Comparison of ENCODE assay signal across 25 cellular contexts in the genomic region with DNA sequence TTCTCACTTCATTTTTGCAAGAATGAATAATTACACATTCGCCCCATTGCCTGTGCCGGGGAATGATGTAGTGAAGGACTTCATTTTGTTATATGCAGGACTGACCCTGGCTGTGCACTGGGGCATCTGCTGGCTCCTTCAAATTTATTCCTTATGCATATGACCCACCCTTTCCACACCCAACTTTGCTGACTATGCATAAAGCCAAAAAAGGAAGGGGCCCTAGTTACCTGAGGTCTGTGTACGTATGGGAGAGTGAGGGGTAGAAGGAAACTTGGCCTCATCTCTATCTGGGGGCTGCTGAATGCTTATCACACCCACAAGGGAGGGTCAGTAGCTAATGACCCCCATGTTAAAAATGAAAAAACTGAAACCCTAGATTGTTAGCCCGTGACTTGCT.
"Had no signal": no experiment of that assay in that cellular context is flagged by ENCODE, and none has a peak within 500 bp of the region (broad histone marks: within the 10 kb centered on the region; RNA-seq: fewer than 3 reads in every experiment).

No MANE protein-coding gene starts in this region.

- H3K36me3 Mint-ChIP-seq: natural killer cell; stimulated activated memory B cell treated with anti-CD40 and anti-IgM and Interleukin-4, amounts not matched to agents 10 μg/mL and 1 μg/mL and 100 μg/mL, for 72 hours had no signal

- H3K4me1 ChIP-seq: gastrocnemius medialis, lower lobe of right lung, psoas muscle, testis, tibial artery had no signal

- H3K27ac Mint-ChIP-seq: natural killer cell; stimulated activated memory B cell treated with anti-CD40 and anti-IgM and Interleukin-4, amounts not matched to agents 10 μg/mL and 1 μg/mL and 100 μg/mL, for 72 hours; type B pancreatic cell had no signal

- H3K27ac ChIP-seq: dorsolateral prefrontal cortex, epithelial cell of prostate, gastrocnemius medialis, lower lobe of right lung, ovary, psoas muscle, skin epidermis, spleen, testis, tibial artery had no signal

- DNase-seq: dorsolateral prefrontal cortex; effector CD4-positive, alpha-beta T cell; foreskin fibroblast; gastrocnemius medialis; head of caudate nucleus; left ventricle myocardium superior; lower lobe of right lung; natural killer cell; occipital lobe; ovary; posterior cingulate gyrus; psoas muscle; right cardiac atrium; spleen; stimulated activated CD4-positive, alpha-beta T cell treated with anti-CD3 and anti-CD28 coated beads, Interleukin-4, amount 100 ng/mL, for 4 hours; stimulated activated naive CD8-positive, alpha-beta T cell treated with anti-CD3 and anti-CD28 coated beads, Interleukin-15, Interleukin-2, amounts not matched to agents 100 U/mL and 50 U/mL, for 24 hours; substantia nigra; testis; tibial artery had no signal

- H3K4me1 Mint-ChIP-seq: stimulated activated memory B cell treated with anti-CD40 and anti-IgM and Interleukin-4, amounts not matched to agents 10 μg/mL and 1 μg/mL and 100 μg/mL, for 72 hours had no signal

- FAIRE-seq: keratinocyte had no signal

- H3K27me3 ChIP-seq: dorsolateral prefrontal cortex, gastrocnemius medialis, ovary, spleen, testis, tibial artery had no signal

- H3K4me3 ChIP-seq: dorsolateral prefrontal cortex, gastrocnemius medialis, lower lobe of right lung, ovary, psoas muscle, skin epidermis, spleen, testis, tibial artery had no signal

- H3K36me3 ChIP-seq: gastrocnemius medialis, lower lobe of right lung, ovary, spleen, tibial artery had no signal

- H3K9me3 Mint-ChIP-seq: natural killer cell; stimulated activated memory B cell treated with anti-CD40 and anti-IgM and Interleukin-4, amounts not matched to agents 10 μg/mL and 1 μg/mL and 100 μg/mL, for 72 hours; type B pancreatic cell had no signal

- ATAC-seq: esophagus mucosa; gastrocnemius medialis; left ventricle myocardium superior; lower lobe of right lung; natural killer cell; psoas muscle; right cardiac atrium; stimulated activated memory B cell treated with anti-CD40 and anti-IgM and Interleukin-4, amounts not matched to agents 10 μg/mL and 1 μg/mL and 100 μg/mL, for 72 hours; stimulated activated naive CD8-positive, alpha-beta T cell treated with anti-CD3 and anti-CD28 coated beads, Interleukin-15, Interleukin-2, amounts not matched to agents 100 U/mL and 50 U/mL, for 24 hours had no signal

- H3K4me3 Mint-ChIP-seq: natural killer cell; stimulated activated memory B cell treated with anti-CD40 and anti-IgM and Interleukin-4, amounts not matched to agents 10 μg/mL and 1 μg/mL and 100 μg/mL, for 72 hours; type B pancreatic cell had no signal

- H3K9me3 ChIP-seq: gastrocnemius medialis, lower lobe of right lung, ovary, psoas muscle, spleen, testis, tibial artery had no signal
